Comparison of ENCODE assay signal across 10 cellular contexts in genomic region chr7:94160719-94161435, GRCh38.
DNase-seq lines count a peak whose midpoint lies in the region; ATAC-seq and TF ChIP-seq lines count a peak whose summit lies in the region.
"Had no signal": no experiment of that assay in that cellular context is flagged by ENCODE, and none has a peak within 500 bp of the region (broad histone marks: within the 10 kb centered on the region; RNA-seq: fewer than 3 reads in every experiment).

No MANE protein-coding gene starts in this region.

- no peak overlapping the region for H3K27ac Mint-ChIP-seq in activated T-helper 17 cell treated with anti-CD3 and anti-CD28 coated beads, Interleukin-2, amount 50 U/mL, for 72 hours

- DNase-seq in GM12864 (ENCODE audit: low read depth) (peak; percentile 54), HT-29 (ENCODE audit: low spot score) (no peak), NCI-H226 (no peak), nucleus accumbens (lab: John Stamatoyannopoulos, UW) (no peak), NCI-H187 (lab: John Stamatoyannopoulos, UW) (no peak)
- DNase-seq: GDM1, NCI-H510A treated with DMSO at 0.1 percent for 48 hours had no signal

- peak; percentile 94 for ATAC-seq in GM19467 (IDR thresholded peaks at IDR 0.05; ENCODE audit: unreplicated experiment)
- peak; percentile 99 for ATAC-seq in HG03196 (IDR thresholded peaks at IDR 0.05; ENCODE audit: unreplicated experiment)
- ATAC-seq in activated T-helper 17 cell treated with anti-CD3 and anti-CD28 coated beads, Interleukin-2, amount 50 U/mL, for 72 hours (replicated peaks) = peak; percentile 28

- H3K9me3 Mint-ChIP-seq in activated T-helper 17 cell treated with anti-CD3 and anti-CD28 coated beads, Interleukin-2, amount 50 U/mL, for 72 hours = peaks cover 1% of the 10 kb centered on the region

- TF ChIP-seq CTCF in GM12864 (IDR thresholded peaks at IDR 0.05; ENCODE audit: low read depth, low read length, missing control alignments) = no peak

- H3K4me1 Mint-ChIP-seq in activated T-helper 17 cell treated with anti-CD3 and anti-CD28 coated beads, Interleukin-2, amount 50 U/mL, for 72 hours = no peaks in the 10 kb centered on the region

- H3K4me3 Mint-ChIP-seq in activated T-helper 17 cell treated with anti-CD3 and anti-CD28 coated beads, Interleukin-2, amount 50 U/mL, for 72 hours = no peak overlapping the region

- peaks cover 3% of the 10 kb centered on the region for H3K27me3 Mint-ChIP-seq in activated T-helper 17 cell treated with anti-CD3 and anti-CD28 coated beads, Interleukin-2, amount 50 U/mL, for 72 hours

- H3K4me3 ChIP-seq in GM12864 (ENCODE audit: low read depth, low read length) = peak overlapping the region; percentile 32; the same call in 1 of the 2 replicates

- H3K36me3 Mint-ChIP-seq in activated T-helper 17 cell treated with anti-CD3 and anti-CD28 coated beads, Interleukin-2, amount 50 U/mL, for 72 hours (ENCODE audit: low read depth) = no peaks in the 10 kb centered on the region

Comparison
In these comparisons a context has a peak if more than half of its experiments do, and no peak if none do; other contexts are left out.
1. ATAC-seq: peak in every context shown above with its lines; median percentile 99 in HG03196; 94 in GM19467; 28 in activated T-helper 17 cell treated with anti-CD3 and anti-CD28 coated beads, Interleukin-2, amount 50 U/mL, for 72 hours.